13 cellular contexts compared by ENCODE assay signal in the genomic region with DNA sequence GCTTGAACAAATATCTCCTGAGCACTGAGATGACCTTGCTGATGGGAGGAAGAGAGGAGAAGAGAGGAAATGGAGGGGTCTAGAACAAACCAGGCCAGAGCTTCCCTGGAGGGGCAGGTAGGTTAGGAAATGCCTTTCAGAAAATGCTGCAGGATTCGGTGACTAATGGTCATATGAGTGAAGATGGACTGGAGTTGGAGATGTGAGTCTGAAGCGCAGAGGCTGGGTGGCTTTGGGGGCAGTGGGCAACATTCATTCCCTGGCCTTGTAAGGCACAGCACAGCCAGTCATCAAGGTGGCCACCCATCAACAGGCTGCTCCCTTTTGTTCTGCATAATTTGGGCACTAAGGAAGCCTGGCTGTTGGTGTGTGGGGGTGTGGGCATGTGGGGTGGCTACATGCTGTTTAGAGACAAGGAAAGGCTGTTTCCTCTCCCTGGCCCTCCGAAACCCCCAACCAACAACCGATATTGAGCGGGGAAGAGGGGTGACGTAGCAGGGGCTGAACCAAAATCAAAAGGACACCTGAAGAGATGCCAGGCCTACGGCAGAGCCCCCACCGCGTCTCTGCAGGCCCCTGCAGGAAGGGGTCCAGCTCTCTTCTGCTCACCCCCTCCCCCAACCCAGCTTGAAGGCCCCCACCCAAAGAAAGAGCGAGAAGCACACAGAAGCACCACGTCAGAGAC. TPM values are rescaled to one million over a fixed set of nuclear protein-coding genes. Genes with fewer than 3 reads are reported as not detected.
DNase-seq lines count a peak whose midpoint lies in the region; ATAC-seq and TF ChIP-seq lines count a peak whose summit lies in the region.
"Had no signal": no experiment of that assay in that cellular context is flagged by ENCODE, and none has a peak within 500 bp of the region (broad histone marks: within the 10 kb centered on the region; RNA-seq: fewer than 3 reads in every experiment).

No MANE protein-coding gene starts in this region.

- no peaks in the 10 kb centered on the region for H3K9me3 Mint-ChIP-seq in CD4-positive, alpha-beta T cell
- no peaks in the 10 kb centered on the region for H3K9me3 Mint-ChIP-seq in natural killer cell

- H3K9ac ChIP-seq in Karpas-422 (ENCODE audit: low read length): no peak overlapping the region

- POLR2A ChIA-PET in CD4-positive, alpha-beta T cell (lab: Charles Lee): no interaction called here
- POLR2A ChIA-PET in HEK293 (lab: Yijun Ruan, JAX): no interaction called here

- no peak for DNase-seq in CD4-positive, alpha-beta T cell
- DNase-seq in breast epithelium (ENCODE audit: low spot score in 2 of 2) (no peak), natural killer cell (no peak), A172 (ENCODE audit: low spot score) (no peak), MV-4-11 (lab: John Stamatoyannopoulos, UW) (no peak), kidney tubule cell (ENCODE audit: low spot score) (no peak), Karpas-422 (no peak)
- DNase-seq: DMS 273 treated with DMSO at 0.1 percent for 48 hours, NCI-H345, RPMI8226 had no signal

- H3K27me3 ChIP-seq in CD4-positive, alpha-beta T cell (ENCODE audit: control insufficient read depth, insufficient read depth, low read length): peaks cover 81% of the 10 kb centered on the region
- H3K27me3 ChIP-seq in breast epithelium: peaks cover 11 to 84% of the 10 kb centered on the region in 2 donors
- H3K27me3 ChIP-seq in Karpas-422 (ENCODE audit: low read length): 0 out of 2 replicates have a peak, but pooled peaks cover 2% of the 10 kb centered on the region

- TF ChIP-seq POLR2A in breast epithelium (IDR thresholded peaks at IDR 0.05): no peak

- H3K4me2 ChIP-seq in Karpas-422 (ENCODE audit: low read depth, low read length, poor library complexity, severe bottlenecking): no peak overlapping the region

- no peak overlapping the region for H3K27ac Mint-ChIP-seq in CD4-positive, alpha-beta T cell
- no peak overlapping the region for H3K27ac Mint-ChIP-seq in natural killer cell

- peaks cover 62% of the 10 kb centered on the region for H3K27me3 Mint-ChIP-seq in CD4-positive, alpha-beta T cell
- peaks cover 55 to 56% of the 10 kb centered on the region in 2 donors for H3K27me3 Mint-ChIP-seq in natural killer cell (ENCODE audit: low read depth in 2 of 2)

- TF ChIP-seq CTCF in CD4-positive, alpha-beta T cell (IDR thresholded peaks at IDR 0.05): no peak
- TF ChIP-seq CTCF in HEK293 (tag by site-specific recombination; IDR thresholded peaks at IDR 0.05) (no peak), breast epithelium (IDR thresholded peaks at IDR 0.05) (no peak), natural killer cell (IDR thresholded peaks at IDR 0.05) (no peak)

- H3K4me1 Mint-ChIP-seq in CD4-positive, alpha-beta T cell (ENCODE audit: low read depth): peaks cover 26% of the 10 kb centered on the region
- H3K4me1 Mint-ChIP-seq in natural killer cell: peaks cover 22 to 27% of the 10 kb centered on the region in 2 donors

- CTCF ChIA-PET in CD4-positive, alpha-beta T cell (lab: Charles Lee): no interaction called here
- CTCF ChIA-PET in HEK293 (lab: Yijun Ruan, JAX): interaction anchor here (0.6 to 1.1 kb wide), 2 partner anchors 10 kb away, joined by 3 to 4 read pairs; no protein-coding TSS in a partner anchor

- peaks cover 9% of the 10 kb centered on the region for H3K4me1 ChIP-seq in HEK293 (ENCODE audit: control insufficient read depth, insufficient read depth, low read length)
- H3K4me1 ChIP-seq in breast epithelium: peaks cover 16 to 23% of the 10 kb centered on the region in 2 donors
- peaks cover 19% of the 10 kb centered on the region for H3K4me1 ChIP-seq in Karpas-422 (ENCODE audit: low read length)

- H3K4me3 Mint-ChIP-seq in CD4-positive, alpha-beta T cell: peak overlapping the region; percentile 88
- peak overlapping the region; percentile 70 for H3K4me3 Mint-ChIP-seq in natural killer cell

- no peaks in the 10 kb centered on the region for H3K9me3 ChIP-seq in CD4-positive, alpha-beta T cell (ENCODE audit: control insufficient read depth, low read length)
- H3K9me3 ChIP-seq in HEK293 (ENCODE audit: control insufficient read depth, insufficient read depth, low read depth, low read length) (no peaks in the 10 kb centered on the region), breast epithelium (no peaks in the 10 kb centered on the region), Karpas-422 (ENCODE audit: low read length) (no peaks in the 10 kb centered on the region)

- ATAC-seq in CD4-positive, alpha-beta T cell (ENCODE audit: poor library complexity): no peak
- ATAC-seq in natural killer cell: no peak

- H3K79me2 ChIP-seq in Karpas-422 (ENCODE audit: low read length): no peaks in the 10 kb centered on the region

- H3K4me3 ChIP-seq in HEK293 (ENCODE audit: low read depth, low read length) (peak overlapping the region; percentile 6; the same call in 1 of the 2 replicates), breast epithelium (peak overlapping the region in 2 of 3 donors; percentile 37 to 59), Karpas-422 (ENCODE audit: low read length) (no peak overlapping the region)
- H3K4me3 ChIP-seq: GM12878 had no signal

- no peaks in the 10 kb centered on the region for H3K36me3 Mint-ChIP-seq in CD4-positive, alpha-beta T cell (ENCODE audit: low read depth)
- H3K36me3 Mint-ChIP-seq in natural killer cell: no peaks in the 10 kb centered on the region

- H3K27ac ChIP-seq in CD4-positive, alpha-beta T cell (ENCODE audit: low read depth, low read length): no peak overlapping the region
- no peak overlapping the region for H3K27ac ChIP-seq in HEK293 (ENCODE audit: extremely low read depth, low read depth, low read length)
- H3K27ac ChIP-seq in breast epithelium: no peak overlapping the region
- no peak overlapping the region for H3K27ac ChIP-seq in Karpas-422 (ENCODE audit: low read length)

- intact Hi-C loops in CD4-positive, alpha-beta T cell (cut with DNase I, micrococcal nuclease): loop anchor here in 1 of 2 experiments (10.0 kb wide), 1 partner anchor 47 kb away; a partner anchor contains a TSS
- intact Hi-C loops in breast epithelium (cut with DNase I; ENCODE audit: low total_unique reads) (no loop called here), natural killer cell (cut with micrococcal nuclease) (no loop called here)

- H3K9me2 ChIP-seq in Karpas-422 (replicated peaks; ENCODE audit: insufficient read depth, low read length): no peaks in the 10 kb centered on the region

- H2AFZ ChIP-seq in Karpas-422 (ENCODE audit: low read length): no peak overlapping the region

- H3K36me3 ChIP-seq in HEK293 (ENCODE audit: control insufficient read depth in 2 of 2, insufficient read depth in 1 of 2, low read length in 2 of 2) (peaks cover 0 to 15% of the 10 kb centered on the region in 2 experiments; a peak in 1 of 3 replicates), breast epithelium (no peaks in the 10 kb centered on the region), Karpas-422 (ENCODE audit: insufficient read depth, low read length) (no peaks in the 10 kb centered on the region)

- peaks cover 5% of the 10 kb centered on the region; the same call in 1 of the 2 replicates for H4K20me1 ChIP-seq in Karpas-422 (ENCODE audit: insufficient read depth, low read depth, low read length)

TF ChIP-seq in HEK293, 187 proteins besides CTCF, POLR2A, EP300 and RAD21 (continues in another document):
- no peak for TF ChIP-seq ZNF501 (tag by site-specific recombination; IDR thresholded peaks at IDR 0.05)
- no peak for TF ChIP-seq ZNF112 (tag by site-specific recombination; IDR thresholded peaks at IDR 0.05)
- TF ChIP-seq, protein P1, sequence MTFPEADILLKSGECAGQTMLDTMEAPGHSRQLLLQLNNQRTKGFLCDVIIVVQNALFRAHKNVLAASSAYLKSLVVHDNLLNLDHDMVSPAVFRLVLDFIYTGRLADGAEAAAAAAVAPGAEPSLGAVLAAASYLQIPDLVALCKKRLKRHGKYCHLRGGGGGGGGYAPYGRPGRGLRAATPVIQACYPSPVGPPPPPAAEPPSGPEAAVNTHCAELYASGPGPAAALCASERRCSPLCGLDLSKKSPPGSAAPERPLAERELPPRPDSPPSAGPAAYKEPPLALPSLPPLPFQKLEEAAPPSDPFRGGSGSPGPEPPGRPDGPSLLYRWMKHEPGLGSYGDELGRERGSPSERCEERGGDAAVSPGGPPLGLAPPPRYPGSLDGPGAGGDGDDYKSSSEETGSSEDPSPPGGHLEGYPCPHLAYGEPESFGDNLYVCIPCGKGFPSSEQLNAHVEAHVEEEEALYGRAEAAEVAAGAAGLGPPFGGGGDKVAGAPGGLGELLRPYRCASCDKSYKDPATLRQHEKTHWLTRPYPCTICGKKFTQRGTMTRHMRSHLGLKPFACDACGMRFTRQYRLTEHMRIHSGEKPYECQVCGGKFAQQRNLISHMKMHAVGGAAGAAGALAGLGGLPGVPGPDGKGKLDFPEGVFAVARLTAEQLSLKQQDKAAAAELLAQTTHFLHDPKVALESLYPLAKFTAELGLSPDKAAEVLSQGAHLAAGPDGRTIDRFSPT (tag by site-specific recombination; IDR thresholded peaks at IDR 0.05): no peak
- TF ChIP-seq ZBTB17 (tag by site-specific recombination; IDR thresholded peaks at IDR 0.05): 0 out of 2 replicates have a peak, but pooled peaks have one; percentile 24

RNA-seq across cellular contexts. Expression of a gene that starts 1.5 kb away (rescaled TPM):
- total RNA-seq in CD4-positive, alpha-beta T cell: not detected
- total RNA-seq in breast epithelium (under 1 TPM in 1 of 3 donors, not detected in 2; 0.33 TPM), natural killer cell (not detected)
- total RNA-seq in A172 (2014; rRNA removed; shearing (Covaris generic)): 3.2 and 6.5 TPM in 2 replicates
- 0.19 and 0.29 TPM in 2 replicates for total RNA-seq in Karpas-422 (2014; rRNA removed; shearing (Covaris generic); ENCODE audit: low replicate concordance)
- total RNA-seq: GM12878 had no signal

RNA-seq across cellular contexts. Expression of a gene that starts 13.8 kb away (rescaled TPM):
- not detected for total RNA-seq in CD4-positive, alpha-beta T cell
- not detected for total RNA-seq in breast epithelium
- total RNA-seq in natural killer cell: not detected
- total RNA-seq in A172 (2014; rRNA removed; shearing (Covaris generic)): not detected in 2 replicates
- not detected in 2 replicates for total RNA-seq in Karpas-422 (2014; rRNA removed; shearing (Covaris generic); ENCODE audit: low replicate concordance)
- total RNA-seq: GM12878, kidney epithelial cell had no signal

RNA-seq across cellular contexts. Expression of a gene that starts 20.8 kb away (rescaled TPM):
- not detected for total RNA-seq in CD4-positive, alpha-beta T cell
- total RNA-seq in breast epithelium (under 1 TPM in 2 of 3 donors, not detected in 1; 0.15 to 0.66 TPM), natural killer cell (under 1 TPM in 2 of 3 donors, not detected in 1; 0.18 to 0.21 TPM)
- total RNA-seq in A172 (2014; rRNA removed; shearing (Covaris generic)): 0.96 and 0.98 TPM in 2 replicates
- not detected in 2 replicates for total RNA-seq in Karpas-422 (2014; rRNA removed; shearing (Covaris generic); ENCODE audit: low replicate concordance)
- total RNA-seq: GM12878 had no signal

RNA-seq across cellular contexts. Expression of a gene that starts 44.2 kb away (rescaled TPM):
- total RNA-seq in CD4-positive, alpha-beta T cell: 10 to 100 TPM; 20.0 to 20.3 TPM
- 10 to 100 TPM; 15.5 to 33.4 (median 17.3) TPM for total RNA-seq in breast epithelium
- total RNA-seq in natural killer cell: 10 to 100 TPM; 21.8 to 26.6 (median 24.0) TPM
- total RNA-seq in A172 (2014; rRNA removed; shearing (Covaris generic)): 27.5 and 30.9 TPM in 2 replicates
- total RNA-seq in Karpas-422 (2014; rRNA removed; shearing (Covaris generic); ENCODE audit: low replicate concordance): 69.5 and 71.4 TPM in 2 replicates

RNA-seq across cellular contexts. Expression of a gene that starts 46.9 kb away (rescaled TPM):
- 1 to 10 TPM; 1.8 to 2.3 TPM for total RNA-seq in CD4-positive, alpha-beta T cell
- total RNA-seq in breast epithelium: 1 to 10 TPM in 2 of 3 donors, under 1 TPM in 1; 0.80 to 8.8 (median 4.6) TPM
- total RNA-seq in natural killer cell: 1 to 10 TPM; 1.6 to 3.6 (median 2.4) TPM
- 4.1 and 5.0 TPM in 2 replicates for total RNA-seq in A172 (2014; rRNA removed; shearing (Covaris generic))
- total RNA-seq in Karpas-422 (2014; rRNA removed; shearing (Covaris generic); ENCODE audit: low replicate concordance): 2.5 and 7.1 TPM in 2 replicates
